Comparison of ENCODE assay signal across 8 cellular contexts in genomic region chr11:67468509-67468834, GRCh38. TPM values are rescaled to one million over a fixed set of nuclear protein-coding genes. Genes with fewer than 3 reads are reported as not detected.
A peak's percentile ranks its signal among the peaks of the same experiment; 100 is the strongest.
DNase-seq lines count a peak whose midpoint lies in the region; ATAC-seq and TF ChIP-seq lines count a peak whose summit lies in the region.

No MANE protein-coding gene starts in this region.

- H3K36me3 ChIP-seq in kidney epithelial cell (ENCODE audit: control insufficient read depth, insufficient read depth, low read length) (peaks cover 2% of the 10 kb centered on the region), testis (ENCODE audit: low read depth, missing control alignments) (no peaks in the 10 kb centered on the region)

- peaks cover 12% of the 10 kb centered on the region for H3K4me1 ChIP-seq in testis

- peaks cover 7 to 15% of the 10 kb centered on the region in 2 donors for H3K36me3 Mint-ChIP-seq in activated naive CD4-positive, alpha-beta T cell treated with anti-CD3 and anti-CD28 coated beads, Interleukin-2, amount 50 U/mL, for 72 hours

- 0 to 1% methylated on average over 5 to 10 of the region's 10 CpGs for WGBS in testis, 2 donors

- intact Hi-C loops in testis (cut with DNase I; ENCODE audit: low total_unique reads): no loop called here

- no peak for TF ChIP-seq CTCF in C4-2B (conservative IDR thresholded peaks at IDR 0.05)
- no peak for TF ChIP-seq CTCF in kidney epithelial cell (IDR thresholded peaks at IDR 0.05; ENCODE audit: insufficient read depth, low read length, poor library complexity, severe bottlenecking)
- TF ChIP-seq CTCF in testis (IDR thresholded peaks at IDR 0.05): no peak
- TF ChIP-seq CTCF in GM20000 (IDR thresholded peaks at IDR 0.05; ENCODE audit: extremely low read depth, missing control alignments): no peak

- DNase-seq in activated naive CD4-positive, alpha-beta T cell treated with anti-CD3 and anti-CD28 coated beads, Interleukin-2, amount 50 U/mL, for 72 hours (ENCODE audit: low spot score in 2 of 2): no peak
- DNase-seq in kidney epithelial cell (ENCODE audit: low read depth) (no peak), testis (no peak), GM20000 (ENCODE audit: low spot score) (no peak), iPS-NIHi11 (ENCODE audit: low spot score) (no peak), dedifferentiated amniotic fluid mesenchymal stem cell (ENCODE audit: extremely low spot score) (no peak)

- peak; percentile 2 for ATAC-seq in HG02852 (IDR thresholded peaks at IDR 0.05; ENCODE audit: unreplicated experiment)
- ATAC-seq in activated naive CD4-positive, alpha-beta T cell treated with anti-CD3 and anti-CD28 coated beads, Interleukin-2, amount 50 U/mL, for 72 hours: peak in 1 of 2 donors; percentile 1

- H3K27ac Mint-ChIP-seq in activated naive CD4-positive, alpha-beta T cell treated with anti-CD3 and anti-CD28 coated beads, Interleukin-2, amount 50 U/mL, for 72 hours: peak overlapping the region; percentile 82 to 97

- H3K27me3 ChIP-seq in kidney epithelial cell (ENCODE audit: control insufficient read depth, insufficient read depth, low read length): no peaks in the 10 kb centered on the region
- no peaks in the 10 kb centered on the region for H3K27me3 ChIP-seq in testis

- no peak for TF ChIP-seq POLR2A in testis (IDR thresholded peaks at IDR 0.05)

- no peaks in the 10 kb centered on the region for H3K9me3 Mint-ChIP-seq in activated naive CD4-positive, alpha-beta T cell treated with anti-CD3 and anti-CD28 coated beads, Interleukin-2, amount 50 U/mL, for 72 hours

- peak overlapping the region; percentile 97 for H3K27ac ChIP-seq in C4-2B
- peak overlapping the region; percentile 68 to 91 for H3K27ac ChIP-seq in testis

- peak overlapping the region; percentile 86 for H3K4me3 ChIP-seq in kidney epithelial cell (ENCODE audit: low read depth, low read length)
- peak overlapping the region; percentile 77 to 90 for H3K4me3 ChIP-seq in testis

- no peaks in the 10 kb centered on the region for H3K9me3 ChIP-seq in testis

RNA-seq across cellular contexts. Expression of gene TMEM134, which starts 0.6 kb away (rescaled TPM):
- 10 to 100 TPM; 39.1 to 77.9 TPM for total RNA-seq in activated naive CD4-positive, alpha-beta T cell treated with anti-CD3 and anti-CD28 coated beads, Interleukin-2, amount 50 U/mL, for 72 hours
- total RNA-seq in kidney epithelial cell (53.8 and 102 TPM in 2 replicates), testis (100 to 1,000 TPM; 126 to 149 TPM)
- 97.5 TPM for polyA plus RNA-seq in testis (ENCODE audit: insufficient read depth, low read depth, low replicate concordance)

RNA-seq across cellular contexts. Expression of gene CABP4, which starts 13.3 kb away (rescaled TPM):
- 1 to 10 TPM; 1.7 to 2.8 TPM for total RNA-seq in activated naive CD4-positive, alpha-beta T cell treated with anti-CD3 and anti-CD28 coated beads, Interleukin-2, amount 50 U/mL, for 72 hours
- total RNA-seq in kidney epithelial cell (0.17 TPM in 1 of 2 replicates, not detected in the other), testis (1 to 10 TPM in 1 of 2 donors, under 1 TPM in 1; 0.87 to 1.2 TPM)
- polyA plus RNA-seq in testis (ENCODE audit: insufficient read depth, low read depth, low replicate concordance): 0.98 TPM

RNA-seq across cellular contexts. Expression of gene AIP, which starts 14.4 kb away (rescaled TPM):
- 100 to 1,000 TPM; 151 to 207 TPM for total RNA-seq in activated naive CD4-positive, alpha-beta T cell treated with anti-CD3 and anti-CD28 coated beads, Interleukin-2, amount 50 U/mL, for 72 hours
- total RNA-seq in kidney epithelial cell (45.9 and 55.9 TPM in 2 replicates), testis (10 to 100 TPM; 34.6 to 61.7 TPM)
- 60.7 TPM for polyA plus RNA-seq in testis (ENCODE audit: insufficient read depth, low read depth, low replicate concordance)

RNA-seq across cellular contexts. Expression of gene GPR152, which starts 15.9 kb away (rescaled TPM):
- not detected for total RNA-seq in activated naive CD4-positive, alpha-beta T cell treated with anti-CD3 and anti-CD28 coated beads, Interleukin-2, amount 50 U/mL, for 72 hours
- total RNA-seq in kidney epithelial cell: not detected in 2 replicates
- not detected for total RNA-seq in testis
- not detected for polyA plus RNA-seq in testis (ENCODE audit: insufficient read depth, low read depth, low replicate concordance)

RNA-seq across cellular contexts. Expression of gene CORO1B, which starts 25.2 kb away (rescaled TPM):
- total RNA-seq in activated naive CD4-positive, alpha-beta T cell treated with anti-CD3 and anti-CD28 coated beads, Interleukin-2, amount 50 U/mL, for 72 hours: 100 to 1,000 TPM; 293 to 428 TPM
- total RNA-seq in kidney epithelial cell (136 and 153 TPM in 2 replicates), testis (10 to 100 TPM; 34.6 to 48.6 TPM)
- polyA plus RNA-seq in testis (ENCODE audit: insufficient read depth, low read depth, low replicate concordance): 34.3 TPM
